Comparison of ENCODE assay signal across 8 cellular contexts in genomic region chr13:114130708-114131580, GRCh38. TPM values are rescaled to one million over a fixed set of nuclear protein-coding genes. Genes with fewer than 3 reads are reported as not detected.
DNase-seq lines count a peak whose midpoint lies in the region; ATAC-seq and TF ChIP-seq lines count a peak whose summit lies in the region.

No MANE protein-coding gene starts in this region.

- intact Hi-C loops in heart right ventricle (cut with DNase I), result loop anchor here in 3 of 10 donors (5.0 to 10.0 kb wide), 4 partner anchors 64 to 136 kb away; no protein-coding TSS in a partner anchor
- intact Hi-C loops in posterior vena cava (cut with DNase I), result no loop called here

- 9 to 15% methylated on average over 34 to 35 of the region's 35 CpGs for WGBS in heart right ventricle, 2 donors

- H3K4me3 ChIP-seq in heart right ventricle, result peak overlapping the region; percentile 64 to 98 (median 84)

- ATAC-seq in heart right ventricle, result peak; percentile 27 to 64 (median 51)
- ATAC-seq in HG03457 (IDR thresholded peaks at IDR 0.05; ENCODE audit: unreplicated experiment), result no peak

- TF ChIP-seq CTCF in heart right ventricle (IDR thresholded peaks at IDR 0.05), result peak in 1 of 9 donors; percentile 9

- peaks cover 25 to 62% (median 52%) of the 10 kb centered on the region in 9 donors for H3K4me1 ChIP-seq in heart right ventricle

- DNase-seq in EL (peak; percentile 94), HS-27A (ENCODE audit: low read depth) (peak; percentile 62), SK-MEL-5 (ENCODE audit: low read depth, low spot score) (peak; percentile 31), amniotic stem cell (lab: John Stamatoyannopoulos, UW) (peak; percentile 82), heart right ventricle (peak; percentile 53), posterior vena cava (ENCODE audit: low spot score) (peak; percentile 90), cortex of kidney (lab: John Stamatoyannopoulos, UW) (no peak)

- no peaks in the 10 kb centered on the region for H3K9me3 ChIP-seq in heart right ventricle

- H3K36me3 ChIP-seq in heart right ventricle, result no peaks in the 10 kb centered on the region

- H3K27me3 ChIP-seq in heart right ventricle, result no peaks in the 10 kb centered on the region

- in situ Hi-C loops in SK-MEL-5 (cut with HindIII; ENCODE audit: low pct_unique_long_range_greater_than_20kb, low sequenced_read_pairs), result no loop called here

- peak overlapping the region; percentile 33 to 92 (median 78) for H3K27ac ChIP-seq in heart right ventricle

RNA-seq across cellular contexts. Expression of gene RASA3, which starts 1.5 kb away (rescaled TPM):
- 17.8 and 18.3 TPM in 2 replicates for total RNA-seq in SK-MEL-5 (2014; rRNA removed; shearing (Covaris generic))
- 26.2 and 34.9 TPM in 2 replicates for polyA plus RNA-seq in SK-MEL-5 (2015; cell fraction: cytosol; rRNA removed)
- polyA plus RNA-seq in SK-MEL-5 (2015; cell fraction: nucleus; rRNA removed), result 36.2 and 44.3 TPM in 2 replicates
- total RNA-seq in heart right ventricle, result 10 to 100 TPM in 7 of 10 donors, 1 to 10 TPM in 3; 7.3 to 16.9 (median 10.6) TPM
- 1 to 10 TPM; 6.8 to 7.3 TPM for polyA plus RNA-seq in heart right ventricle
- 10 to 100 TPM; 28.8 to 30.1 TPM for total RNA-seq in posterior vena cava

RNA-seq across cellular contexts. Expression of gene CFAP97D2, which starts 48.1 kb away (rescaled TPM):
- total RNA-seq in SK-MEL-5 (2014; rRNA removed; shearing (Covaris generic)), result not detected in 2 replicates
- not detected in 2 replicates for polyA plus RNA-seq in SK-MEL-5 (2015; cell fraction: cytosol; rRNA removed)
- not detected in 2 replicates for polyA plus RNA-seq in SK-MEL-5 (2015; cell fraction: nucleus; rRNA removed)
- total RNA-seq in heart right ventricle (not detected), posterior vena cava (not detected)
- polyA plus RNA-seq in heart right ventricle, result not detected
